Comparison of ENCODE assay signal across 9 cellular contexts in the genomic region with DNA sequence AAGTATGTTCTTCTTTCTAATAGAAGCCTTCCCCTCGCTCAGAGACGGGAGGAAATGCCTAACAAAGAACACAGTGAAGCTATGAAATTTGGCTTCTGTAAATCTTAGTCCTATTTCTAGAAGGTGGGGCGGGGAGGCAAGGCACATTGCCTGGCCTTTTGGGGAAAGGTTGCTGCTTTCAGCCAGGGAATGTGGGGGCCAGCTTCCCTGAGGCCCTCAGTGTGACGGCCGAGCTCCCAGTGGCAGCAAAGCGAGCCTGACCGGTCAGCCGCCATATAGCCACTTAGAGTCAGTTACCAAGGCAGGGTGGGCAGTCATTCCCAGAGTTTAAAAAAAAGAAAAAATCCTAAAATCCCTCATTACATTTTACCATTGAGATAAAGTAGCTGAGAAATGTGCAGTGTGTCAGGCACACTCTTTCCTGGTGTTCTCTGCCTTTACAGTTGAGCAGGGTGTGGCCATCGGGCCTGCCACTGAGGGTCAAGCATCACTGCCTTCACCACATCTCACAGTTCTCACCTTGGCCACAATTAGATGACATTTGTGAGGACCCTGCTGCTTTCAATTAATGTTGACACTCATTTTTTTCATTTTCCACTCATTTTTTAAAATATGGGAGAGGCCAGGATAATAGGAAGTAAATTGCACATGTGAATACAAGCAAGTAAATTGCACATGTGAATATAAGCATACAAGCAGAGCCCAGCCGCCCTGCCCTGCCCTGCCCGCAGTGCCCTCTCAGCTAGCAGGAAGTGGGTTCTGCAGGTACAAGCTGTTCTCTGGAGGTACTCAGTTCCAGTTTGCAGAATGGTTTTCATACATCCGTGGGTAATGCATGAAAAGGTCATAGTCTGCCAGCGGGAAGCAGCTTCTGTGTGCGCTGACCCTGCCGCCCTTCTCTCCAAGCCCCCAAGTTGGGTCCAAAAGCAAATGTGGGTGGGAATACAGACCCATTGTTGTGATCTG.
A peak's percentile ranks its signal among the peaks of the same experiment; 100 is the strongest.
DNase-seq lines count a peak whose midpoint lies in the region; ATAC-seq and TF ChIP-seq lines count a peak whose summit lies in the region.
"Had no signal": no experiment of that assay in that cellular context is flagged by ENCODE, and none has a peak within 500 bp of the region (broad histone marks: within the 10 kb centered on the region; RNA-seq: fewer than 3 reads in every experiment).

No MANE protein-coding gene starts in this region.

- peaks cover 49% of the 10 kb centered on the region for H3K4me1 Mint-ChIP-seq in CD4-positive, alpha-beta T cell (ENCODE audit: low read depth)

- peak in 9 of 10 experiments; percentile 20 to 52 (median 44) for DNase-seq in CD4-positive, alpha-beta T cell
- DNase-seq in NCI-H146 treated with DMSO at 0.1 percent for 48 hours (lab: John Stamatoyannopoulos, UW; ENCODE audit: unreplicated experiment) (peak; percentile 2), left colon (peak; percentile 45 to 67), NCI-H1092 (lab: John Stamatoyannopoulos, UW) (no peak), NCI-H1105 (lab: John Stamatoyannopoulos, UW) (no peak), D341Med (ENCODE audit: low spot score) (no peak), NCI-H446 (lab: John Stamatoyannopoulos, UW) (no peak)

- TF ChIP-seq CTCF in CD4-positive, alpha-beta T cell (IDR thresholded peaks at IDR 0.05) = no peak

- H3K27ac Mint-ChIP-seq in CD4-positive, alpha-beta T cell = peak overlapping the region; percentile 74

- CTCF ChIA-PET in CD4-positive, alpha-beta T cell (lab: Charles Lee) = no interaction called here

- ATAC-seq in CD4-positive, alpha-beta T cell (ENCODE audit: poor library complexity) = peak; percentile 99
- ATAC-seq in GM21390 (IDR thresholded peaks at IDR 0.05; ENCODE audit: unreplicated experiment) (peak; percentile 93), left colon (peak; percentile 90)

- peak overlapping the region; percentile 55 for H3K4me3 Mint-ChIP-seq in CD4-positive, alpha-beta T cell

- no peaks in the 10 kb centered on the region for H3K27me3 ChIP-seq in CD4-positive, alpha-beta T cell (ENCODE audit: control insufficient read depth, insufficient read depth, low read length)

- H3K36me3 Mint-ChIP-seq in CD4-positive, alpha-beta T cell (ENCODE audit: low read depth) = no peaks in the 10 kb centered on the region

- POLR2A ChIA-PET in CD4-positive, alpha-beta T cell (lab: Charles Lee) = interaction anchor here (0.6 to 2.7 kb wide), 7 partner anchors 14 to 503 kb away, joined by 3 to 9 read pairs (median 3); partner anchors contain the start of genes MARCHF7 and WDSUB1

- no peaks in the 10 kb centered on the region for H3K9me3 ChIP-seq in CD4-positive, alpha-beta T cell (ENCODE audit: control insufficient read depth, low read length)

- intact Hi-C loops in CD4-positive, alpha-beta T cell (cut with DNase I, micrococcal nuclease) = no loop called here
- intact Hi-C loops in left colon (cut with DNase I, micrococcal nuclease) = no loop called here

- no peak overlapping the region for H3K27ac ChIP-seq in CD4-positive, alpha-beta T cell (ENCODE audit: low read depth, low read length)
- H3K27ac ChIP-seq: SK-N-MC had no signal

- no peaks in the 10 kb centered on the region for H3K9me3 Mint-ChIP-seq in CD4-positive, alpha-beta T cell

- no peaks in the 10 kb centered on the region for H3K27me3 Mint-ChIP-seq in CD4-positive, alpha-beta T cell

Comparison
In these comparisons a context has a peak if more than half of its experiments do, and no peak if none do; other contexts are left out.
1. DNase-seq: peak in CD4-positive, alpha-beta T cell (9 of 10), NCI-H146 treated with DMSO at 0.1 percent for 48 hours (single experiment) and left colon (2 of 2); none in NCI-H1092 (single experiment), NCI-H1105 (single experiment), D341Med (single experiment) and NCI-H446 (0 of 2).
2. Peak in every context shown above with its lines, with median percentiles within 50 percentile points of each other: ATAC-seq.